ENCODE assay signal across 8 cellular contexts in genomic region chr3:139677341-139678155, GRCh38. TPM values are rescaled to one million over a fixed set of nuclear protein-coding genes. Genes with fewer than 3 reads are reported as not detected.
A peak's percentile ranks its signal among the peaks of the same experiment; 100 is the strongest.
DNase-seq lines count a peak whose midpoint lies in the region; ATAC-seq, FAIRE-seq and TF ChIP-seq lines count a peak whose summit lies in the region.

TSS of gene NMNAT3 (minus strand) at chr3:139677972. CDS start at chr3:139627724, 50,248 bp downstream.

- peak within 1 kb of the TSS in 1 of 3 experiments; percentile 42 for H3K4me3 ChIP-seq in endothelial cell of umbilical vein (replicated peaks in 1 of 3; ENCODE audit: insufficient read depth in 1 of 3, low read depth in 1 of 3, low read length in 3 of 3)

- H3K79me2 ChIP-seq in endothelial cell of umbilical vein (ENCODE audit: control insufficient read depth, insufficient read depth, low read length), result no peaks in the 10 kb centered on the region

- H3K9ac ChIP-seq in endothelial cell of umbilical vein (replicated peaks; ENCODE audit: extremely low read depth, insufficient read depth, low read length), result no peak within 1 kb of the TSS

- H3K9me3 ChIP-seq in endothelial cell of umbilical vein (replicated peaks; ENCODE audit: control insufficient read depth, insufficient read depth, low read length), result no peaks in the 10 kb centered on the region

- CTCF ChIA-PET in endothelial cell of umbilical vein (lab: Charles Lee), result no interaction called here

- no peak for TF ChIP-seq POLR2A in endothelial cell of umbilical vein (IDR thresholded peaks at IDR 0.05; ENCODE audit: low read depth, low read length)

- intact Hi-C loops in endothelial cell of umbilical vein (cut with micrococcal nuclease), result loop anchor here (5.0 to 10.0 kb wide), 2 partner anchors 140 to 253 kb away; partner anchors contain the start of gene RBP1

- H4K20me1 ChIP-seq in endothelial cell of umbilical vein (replicated peaks; ENCODE audit: control insufficient read depth, extremely low read depth, insufficient read depth, low read length), result no peaks in the 10 kb centered on the region

- in situ Hi-C loops in ACHN (cut with HindIII; ENCODE audit: low pct_ligation_motif_present, low pct_unique_long_range_greater_than_20kb, low sequenced_read_pairs), result no loop called here

- peak within 1 kb of the TSS; percentile 21 for H2AFZ ChIP-seq in endothelial cell of umbilical vein (ENCODE audit: low read depth, low read length)

- H3K27ac ChIP-seq in endothelial cell of umbilical vein (ENCODE audit: insufficient read depth, low read depth, low read length), result no peak within 1 kb of the TSS

- H3K27me3 ChIP-seq in endothelial cell of umbilical vein (ENCODE audit: control insufficient read depth in 2 of 2, insufficient read depth in 2 of 2, low read length in 2 of 2), result no peaks in the 10 kb centered on the region

- no TSS peak for BruUV-seq in endothelial cell of umbilical vein (replicated peaks; lab: Mats Ljungman, UMichigan)

- ATAC-seq in GM18873 (IDR thresholded peaks at IDR 0.05; ENCODE audit: low FRiP score, unreplicated experiment) (peak; percentile 77), HG03159 (IDR thresholded peaks at IDR 0.05; ENCODE audit: unreplicated experiment) (peak; percentile 98)

- peak within 1 kb of the TSS; percentile 4 for H3K4me2 ChIP-seq in endothelial cell of umbilical vein (ENCODE audit: insufficient read depth, low read length)

- H3K4me1 ChIP-seq in endothelial cell of umbilical vein (ENCODE audit: control insufficient read depth, extremely low read depth, insufficient read depth, low read length), result no peaks in the 10 kb centered on the region

- DNase-seq in ACHN (peak; percentile 80), NCI-H460 (ENCODE audit: extremely low read depth, low read depth) (peak; percentile 58), endothelial cell of umbilical vein (ENCODE audit: low read depth, low spot score) (peak; percentile 62), midbrain (lab: John Stamatoyannopoulos, UW) (peak; percentile 85)
- DNase-seq in activated CD8-positive, alpha-beta memory T cell treated with anti-CD3 and anti-CD28 coated beads, Interleukin-2, amount 50 U/mL, for 24 hours (ENCODE audit: extremely low read depth), result peak; percentile 40
- peak; percentile 51 for DNase-seq in stimulated activated CD8-positive, alpha-beta memory T cell treated with anti-CD3 and anti-CD28 coated beads, Interleukin-15, amount 100 ng/mL, for 24 hours (ENCODE audit: low read depth)

- no peaks in the 10 kb centered on the region for H3K36me3 ChIP-seq in endothelial cell of umbilical vein (ENCODE audit: control insufficient read depth in 2 of 2, extremely low read depth in 1 of 2, insufficient read depth in 2 of 2, low read length in 2 of 2)

- POLR2A ChIA-PET in endothelial cell of umbilical vein (lab: Charles Lee), result no interaction called here

- FAIRE-seq in endothelial cell of umbilical vein (lab: Jason Lieb, UNC), result no peak

- H3K9me1 ChIP-seq in endothelial cell of umbilical vein (replicated peaks; ENCODE audit: control insufficient read depth, extremely low read depth, insufficient read depth, low read length), result no peaks in the 10 kb centered on the region

- TF ChIP-seq CTCF in endothelial cell of umbilical vein (IDR thresholded peaks at IDR 0.05; ENCODE audit: extremely low read depth in 1 of 2, insufficient read depth in 1 of 2, low read depth in 1 of 2, low read length in 2 of 2), result no peak

- dilution Hi-C loops in endothelial cell of umbilical vein (cut with MboI; ENCODE audit: extremely low pct_ligation_motif_present, low sequenced_read_pairs), result no loop called here

TF ChIP-seq in endothelial cell of umbilical vein, 7 proteins besides CTCF, POLR2A, EP300 and RAD21:
- TF ChIP-seq POLR2AphosphoS5 (IDR thresholded peaks at IDR 0.05; ENCODE audit: insufficient read depth, low read depth, low read length) (no peak), MYC (IDR thresholded peaks at IDR 0.05; ENCODE audit: low read depth, low read length) (no peak), GATA2 (IDR thresholded peaks at IDR 0.05; ENCODE audit: insufficient read depth, insufficient read length, low read depth, low read length) (no peak), EZH2 (IDR thresholded peaks at IDR 0.05; ENCODE audit: borderline replicate concordance, low read depth, low read length, severe bottlenecking) (no peak), MAX (IDR thresholded peaks at IDR 0.05; ENCODE audit: insufficient read depth, insufficient read length) (no peak), FOS (IDR thresholded peaks at IDR 0.05; ENCODE audit: borderline replicate concordance, insufficient read depth, low read length) (no peak), JUN (IDR thresholded peaks at IDR 0.05; ENCODE audit: borderline replicate concordance, insufficient read depth, insufficient read length, low read depth) (no peak)
TF ChIP-seq in endothelial cell of umbilical vein: peak in this region for 0.

RNA-seq across cellular contexts. Expression of gene NMNAT3, which starts in this region (rescaled TPM):
- 2.1 and 2.4 TPM in 2 replicates for total RNA-seq in NCI-H460 (2014; rRNA removed; shearing (Covaris generic))
- polyA plus RNA-seq in NCI-H460 (2014; cell fraction: nucleus; rRNA removed), result 2.2 and 11.2 TPM in 2 replicates
- 0.12 and 0.60 TPM in 2 replicates for total RNA-seq in endothelial cell of umbilical vein
- polyA plus RNA-seq in endothelial cell of umbilical vein, result 0.59 and 1.1 TPM in 2 replicates
- 0.62 and 0.83 TPM in 2 replicates for polyA plus RNA-seq in endothelial cell of umbilical vein (2011; cell fraction: cytosol; rRNA removed)
- polyA plus RNA-seq in endothelial cell of umbilical vein (2011; cell fraction: nucleus; rRNA removed), result 0.83 and 0.91 TPM in 2 replicates
- polyA plus RNA-seq in endothelial cell of umbilical vein (2012), result 0.31 and 0.48 TPM in 2 replicates
- 1.5 and 1.6 TPM in 2 replicates for polyA minus RNA-seq in endothelial cell of umbilical vein
- polyA minus RNA-seq in endothelial cell of umbilical vein (2011; cell fraction: cytosol; rRNA and poly(A)+ RNA removed), result 0.92 TPM
- polyA minus RNA-seq in endothelial cell of umbilical vein (2011; cell fraction: nucleus; rRNA and poly(A)+ RNA removed), result 1.9 and 2.1 TPM in 2 replicates
